20 cellular contexts compared by ENCODE assay signal in the genomic region with DNA sequence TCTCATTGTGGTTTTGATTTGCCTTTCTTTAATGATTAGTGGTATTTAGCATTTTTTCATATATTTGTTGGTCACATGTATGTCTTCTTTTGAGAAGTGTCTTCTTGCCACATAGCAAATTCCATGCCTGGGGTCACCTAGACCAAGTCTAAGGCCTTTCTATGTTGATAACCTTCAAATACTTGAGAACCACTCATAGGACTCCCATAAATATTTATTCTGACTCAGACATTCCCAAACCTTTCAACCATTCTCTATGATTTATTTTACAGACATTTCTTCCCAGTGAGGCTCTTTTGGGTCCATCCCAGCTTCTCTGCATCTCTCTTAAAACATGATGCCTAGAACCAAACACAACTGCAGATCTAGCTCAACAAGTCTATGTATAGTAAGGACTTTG.
DNase-seq lines count a peak whose midpoint lies in the region; ATAC-seq and TF ChIP-seq lines count a peak whose summit lies in the region.
"Had no signal": no experiment of that assay in that cellular context is flagged by ENCODE, and none has a peak within 500 bp of the region (broad histone marks: within the 10 kb centered on the region; RNA-seq: fewer than 3 reads in every experiment).

No MANE protein-coding gene starts in this region.

- intact Hi-C loops in head of caudate nucleus (cut with DNase I), result no loop called here

- DNase-seq in EL (peak; percentile 76), NCI-H226 (peak; percentile 69), fibroblast of pulmonary artery (ENCODE audit: low read depth) (peak; percentile 30), stromal cell of bone marrow (ENCODE audit: low read depth) (peak; percentile 41), head of caudate nucleus (no peak)
- DNase-seq: activated CD4-positive, alpha-beta T cell treated with anti-CD3 and anti-CD28 coated beads, Interleukin-2, amount 50 U/mL, for 1 hour; activated CD8-positive, alpha-beta memory T cell treated with anti-CD3 and anti-CD28 coated beads, Interleukin-2, amount 50 U/mL, for 4 hours; activated effector memory CD4-positive, alpha-beta T cell treated with Interleukin-2 at 50 U/mL for 16 hours; adrenal gland; caudate nucleus; NCI-H1048; NCI-H2081; NCI-H510A treated with DMSO at 0.1 percent for 48 hours; sigmoid colon; thyroid gland had no signal

- no peak for TF ChIP-seq CTCF in fibroblast of pulmonary artery (IDR thresholded peaks at IDR 0.05; ENCODE audit: low read length, missing control alignments)

- no peak overlapping the region for H3K4me3 ChIP-seq in fibroblast of pulmonary artery (replicated peaks; ENCODE audit: low read depth, low read length)
- H3K4me3 ChIP-seq: adrenal gland, K562, lung, sigmoid colon, thyroid gland had no signal

- ATAC-seq in HG03280 (IDR thresholded peaks at IDR 0.05; ENCODE audit: unreplicated experiment), result no peak
- no peak for ATAC-seq in GM19035 (IDR thresholded peaks at IDR 0.05; ENCODE audit: unreplicated experiment)
- ATAC-seq: K562; stimulated activated memory B cell treated with anti-CD40 and anti-IgM and Interleukin-4, amounts not matched to agents 10 μg/mL and 1 μg/mL and 100 μg/mL, for 72 hours had no signal

Comparison
In these comparisons a context has a peak if more than half of its experiments do, and no peak if none do; other contexts are left out.
1. DNase-seq: peak in EL (single experiment), NCI-H226 (single experiment), fibroblast of pulmonary artery (single experiment) and stromal cell of bone marrow (single experiment); none in head of caudate nucleus (0 of 42).